In genomic region chr2:121634354-121635307, GRCh38 we compare ENCODE assay signal across 1 cellular context.
TF ChIP-seq lines count a peak whose summit lies in the region.

No MANE protein-coding gene starts in this region.

TF ChIP-seq in WTC11, 78 proteins besides CTCF, POLR2A, EP300 and RAD21 (continued from another document):
- TF ChIP-seq STAT6 (CRISPR knock-in tag; conservative IDR thresholded peaks at IDR 0.05; ENCODE audit: low read depth) = no peak
- TF ChIP-seq USF1 (CRISPR knock-in tag; IDR thresholded peaks at IDR 0.05) = no peak
- no peak for TF ChIP-seq FOXP1 (CRISPR knock-in tag; IDR thresholded peaks at IDR 0.05; ENCODE audit: borderline replicate concordance)
- TF ChIP-seq IRF1 (CRISPR knock-in tag; IDR thresholded peaks at IDR 0.05) = no peak
- no peak for TF ChIP-seq ZSCAN18 (CRISPR knock-in tag; IDR thresholded peaks at IDR 0.05)
- no peak for TF ChIP-seq SOX15 (CRISPR knock-in tag; IDR thresholded peaks at IDR 0.05)
- no peak for TF ChIP-seq RORB (CRISPR knock-in tag; IDR thresholded peaks at IDR 0.05)
- no peak for TF ChIP-seq ETV6 (CRISPR knock-in tag; IDR thresholded peaks at IDR 0.05)
